ENCODE assay signal across 8 cellular contexts in the genomic region with DNA sequence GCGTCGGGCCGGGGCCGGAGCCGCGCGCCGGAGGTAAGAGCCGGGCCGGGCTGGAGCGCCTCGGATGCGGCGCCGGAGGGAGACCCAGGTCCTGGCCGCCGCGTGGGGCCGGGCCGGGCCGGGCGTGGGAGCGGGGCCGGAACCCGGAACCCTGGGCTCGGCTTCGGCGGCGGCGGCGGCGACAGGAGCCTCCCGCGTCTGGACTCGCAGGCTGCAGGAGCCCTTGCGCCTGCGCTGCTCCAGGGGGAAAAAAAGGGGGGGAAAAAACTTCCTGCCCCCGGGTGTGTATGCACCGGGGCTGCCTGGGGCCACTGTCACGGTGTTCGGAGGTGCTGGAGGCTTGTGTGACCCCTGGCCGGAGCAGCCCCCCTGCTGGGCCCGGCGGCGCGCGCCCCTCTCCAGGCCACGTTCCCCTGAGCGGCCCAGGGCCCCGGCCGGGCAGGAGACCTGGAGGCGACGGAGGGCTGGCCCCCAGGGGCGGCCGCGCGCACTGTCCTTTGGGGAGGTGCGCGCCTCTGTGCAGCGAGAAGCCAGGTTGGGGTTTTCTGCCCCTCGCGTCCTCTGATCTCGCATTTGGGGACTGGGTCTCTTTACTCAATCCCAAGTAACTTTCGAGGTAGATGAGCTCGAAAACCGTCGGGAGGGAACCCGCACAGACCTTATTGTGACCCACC. TPM values are rescaled to one million over a fixed set of nuclear protein-coding genes. Genes with fewer than 3 reads are reported as not detected.
DNase-seq lines count a peak whose midpoint lies in the region; ATAC-seq and TF ChIP-seq lines count a peak whose summit lies in the region.

No MANE protein-coding gene starts in this region.

- TF ChIP-seq POLR2A in GM18505 (IDR thresholded peaks at IDR 0.05; ENCODE audit: borderline replicate concordance, extremely low read depth, insufficient read depth, insufficient read length), result no peak

- H3K9me3 Mint-ChIP-seq in nephron, result no peaks in the 10 kb centered on the region

- peaks cover 3 to 8% of the 10 kb centered on the region in 2 donors for H3K4me1 ChIP-seq in esophagus (ENCODE audit: control insufficient read depth in 2 of 2, insufficient read depth in 2 of 2, low read length in 1 of 2)

- no peaks in the 10 kb centered on the region for H3K27me3 ChIP-seq in esophagus (ENCODE audit: control insufficient read depth in 1 of 2, insufficient read depth in 2 of 2, low read length in 2 of 2)

- H3K4me1 Mint-ChIP-seq in nephron, result peaks cover 38% of the 10 kb centered on the region

- peak overlapping the region; percentile 91 to 94 (median 93) for H3K4me3 Mint-ChIP-seq in nephron

- H3K27ac ChIP-seq in SK-N-MC, result no peak overlapping the region
- peak overlapping the region; percentile 66 to 68 for H3K27ac ChIP-seq in esophagus (ENCODE audit: low read depth in 2 of 2, low read length in 1 of 2)

- TF ChIP-seq CTCF in AG09309 (IDR thresholded peaks at IDR 0.05; ENCODE audit: control insufficient read depth, insufficient read depth, low read depth, low read length, missing control alignments) (no peak), nephron (IDR thresholded peaks at IDR 0.05; ENCODE audit: unreplicated experiment in 3 of 3) (no peak)

- WGBS in esophagus, 2 donors, result 1 to 2% methylated on average over 55 to 68 of the region's 68 CpGs

- H3K27ac Mint-ChIP-seq in nephron, result peak overlapping the region in 1 of 3 experiments; percentile 59

- H3K4me3 ChIP-seq in AG09309 (ENCODE audit: control insufficient read depth, low read depth, low read length) (peak overlapping the region; percentile 59), SK-N-MC (peak overlapping the region; percentile 88), esophagus (ENCODE audit: low read depth in 1 of 2, low read length in 2 of 2) (peak overlapping the region; percentile 59)

- DNase-seq in AG09309 (ENCODE audit: low read depth) (no peak), SK-N-MC (ENCODE audit: low read depth, low spot score) (no peak), Ammon's horn (ENCODE audit: low spot score) (no peak)

- H3K36me3 Mint-ChIP-seq in nephron (ENCODE audit: low read depth), result no peaks in the 10 kb centered on the region

- no peaks in the 10 kb centered on the region for H3K36me3 ChIP-seq in SK-N-MC (ENCODE audit: insufficient read depth, low read length)
- H3K36me3 ChIP-seq in esophagus (ENCODE audit: control insufficient read depth in 2 of 2, insufficient read depth in 2 of 2, low read length in 1 of 2), result no peaks in the 10 kb centered on the region

- ATAC-seq in GM18505 (IDR thresholded peaks at IDR 0.05; ENCODE audit: unreplicated experiment) (peak; percentile 21), HG02943 (IDR thresholded peaks at IDR 0.05; ENCODE audit: low read depth, unreplicated experiment) (peak; percentile 19), HG03469 (IDR thresholded peaks at IDR 0.05; ENCODE audit: unreplicated experiment) (no peak)

- H3K9ac ChIP-seq in SK-N-MC (ENCODE audit: insufficient read length), result peak overlapping the region; percentile 69

- peaks cover 70% of the 10 kb centered on the region for H3K27me3 Mint-ChIP-seq in nephron (ENCODE audit: low read depth)

- no peaks in the 10 kb centered on the region for H3K9me3 ChIP-seq in SK-N-MC (ENCODE audit: low read depth, low read length)
- H3K9me3 ChIP-seq in esophagus (ENCODE audit: control insufficient read depth in 2 of 2, insufficient read depth in 1 of 2, low read depth in 1 of 2, low read length in 1 of 2), result no peaks in the 10 kb centered on the region

RNA-seq across cellular contexts. Expression of a gene that starts 0.9 kb away (rescaled TPM):
- polyA plus RNA-seq in esophagus, result 1 to 10 TPM; 2.1 to 3.8 TPM
